ENCODE assay signal across 1 cellular context in genomic region chr1:27154991-27155781, GRCh38.
TF ChIP-seq lines count a peak whose summit lies in the region.

Gene SLC9A1, minus strand, starts transcription at chr1:27155125. Its CDS starts 791 bp downstream, at chr1:27154334.

TF ChIP-seq in GM23338, 12 proteins besides CTCF, POLR2A, EP300 and RAD21 (continued from another document):
- TF ChIP-seq ZNF331 (CRISPR knock-in tag; IDR thresholded peaks at IDR 0.05; ENCODE audit: low read depth) (no peak), POLR2AphosphoS5 (IDR thresholded peaks at IDR 0.05; ENCODE audit: low read depth) (peak; percentile 98), EZH2phosphoT487 (IDR thresholded peaks at IDR 0.05; ENCODE audit: unreplicated experiment) (no peak)
